1 cellular context compared by ENCODE assay signal in the genomic region with DNA sequence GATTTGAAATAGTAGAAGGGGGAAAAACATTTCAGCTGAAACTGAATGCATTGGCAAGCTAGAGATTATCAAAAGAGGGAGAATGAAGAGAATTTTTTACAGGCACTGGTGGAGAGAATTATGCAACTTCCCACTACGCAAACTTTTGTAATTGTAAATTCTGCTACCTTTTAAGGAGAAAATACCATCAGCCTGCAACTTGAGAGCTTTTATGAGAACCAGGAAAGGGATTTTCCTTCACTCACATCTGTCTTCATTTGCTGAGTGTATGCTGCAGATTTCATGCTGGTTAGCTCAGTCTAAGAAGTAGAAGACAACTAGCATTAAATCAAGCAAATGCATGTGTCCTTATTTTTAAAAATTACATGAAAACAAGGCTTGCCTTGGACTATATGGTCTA.
TF ChIP-seq lines count a peak whose summit lies in the region.

No MANE protein-coding gene starts in this region.

TF ChIP-seq in H1, 55 proteins besides CTCF, POLR2A, EP300 and RAD21:
- TF ChIP-seq TCF12 (IDR thresholded peaks at IDR 0.05; ENCODE audit: low read depth, low read length) (no peak), CHD1 (IDR thresholded peaks at IDR 0.05; ENCODE audit: low read depth, low read length) (no peak), SRF (IDR thresholded peaks at IDR 0.05; ENCODE audit: low read depth, low read length) (peak; percentile 41; the same call in 1 of the 2 replicates)
- TF ChIP-seq, protein P1, sequence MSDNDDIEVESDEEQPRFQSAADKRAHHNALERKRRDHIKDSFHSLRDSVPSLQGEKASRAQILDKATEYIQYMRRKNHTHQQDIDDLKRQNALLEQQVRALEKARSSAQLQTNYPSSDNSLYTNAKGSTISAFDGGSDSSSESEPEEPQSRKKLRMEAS (IDR thresholded peaks at IDR 0.05): no peak
